ENCODE assay signal across 9 cellular contexts in genomic region chr4:88177981-88178632, GRCh38. TPM values are rescaled to one million over a fixed set of nuclear protein-coding genes. Genes with fewer than 3 reads are reported as not detected.
DNase-seq lines count a peak whose midpoint lies in the region; ATAC-seq, FAIRE-seq and TF ChIP-seq lines count a peak whose summit lies in the region.
"Had no signal": no experiment of that assay in that cellular context is flagged by ENCODE, and none has a peak within 500 bp of the region (broad histone marks: within the 10 kb centered on the region; RNA-seq: fewer than 3 reads in every experiment).

No MANE protein-coding gene starts in this region.

- peak overlapping the region; percentile 68 for H3K27ac Mint-ChIP-seq in neural crest cell (ENCODE audit: unreplicated experiment)
- H3K27ac Mint-ChIP-seq: activated B cell treated with CpG ODN at 0.5 μM for 24 hours had no signal

- TF ChIP-seq CTCF in endothelial cell of umbilical vein (IDR thresholded peaks at IDR 0.05; ENCODE audit: extremely low read depth in 1 of 2, insufficient read depth in 1 of 2, low read depth in 1 of 2, low read length in 2 of 2): no peak
- TF ChIP-seq CTCF in neural crest cell (conservative IDR thresholded peaks at IDR 0.05): no peak
- no peak for TF ChIP-seq CTCF in uterus (IDR thresholded peaks at IDR 0.05)

- BruUV-seq in endothelial cell of umbilical vein (replicated peaks; lab: Mats Ljungman, UMichigan): no TSS peak

- H3K27me3 ChIP-seq in endothelial cell of umbilical vein (ENCODE audit: control insufficient read depth in 2 of 2, insufficient read depth in 2 of 2, low read length in 2 of 2) (no peaks in the 10 kb centered on the region), uterus (no peaks in the 10 kb centered on the region)

- CTCF ChIA-PET in endothelial cell of umbilical vein (lab: Charles Lee): interaction anchor here (0.8 to 2.3 kb wide), 3 partner anchors 20 to 145 kb away, joined by 3 to 7 read pairs (median 5); no protein-coding TSS in a partner anchor

- no peaks in the 10 kb centered on the region for H3K9me1 ChIP-seq in endothelial cell of umbilical vein (replicated peaks; ENCODE audit: control insufficient read depth, extremely low read depth, insufficient read depth, low read length)

- H3K79me2 ChIP-seq in endothelial cell of umbilical vein (ENCODE audit: control insufficient read depth, insufficient read depth, low read length): no peaks in the 10 kb centered on the region

- POLR2A ChIA-PET in endothelial cell of umbilical vein (lab: Charles Lee): no interaction called here

- H2AFZ ChIP-seq in endothelial cell of umbilical vein (ENCODE audit: low read depth, low read length): peak overlapping the region; percentile 10

- H3K4me3 Mint-ChIP-seq in neural crest cell: no peak overlapping the region
- H3K4me3 Mint-ChIP-seq: activated B cell treated with CpG ODN at 0.5 μM for 24 hours had no signal

- H3K4me1 ChIP-seq in endothelial cell of umbilical vein (ENCODE audit: control insufficient read depth, extremely low read depth, insufficient read depth, low read length) (peaks cover 2% of the 10 kb centered on the region), uterus (no peaks in the 10 kb centered on the region)

- H3K4me3 ChIP-seq in endothelial cell of umbilical vein (replicated peaks in 1 of 3; ENCODE audit: insufficient read depth in 1 of 3, low read depth in 1 of 3, low read length in 3 of 3): no peak overlapping the region
- H3K4me3 ChIP-seq in uterus: no peak overlapping the region

- no peak overlapping the region for H3K9ac ChIP-seq in endothelial cell of umbilical vein (replicated peaks; ENCODE audit: extremely low read depth, insufficient read depth, low read length)

- no peak for ATAC-seq in HG02840 (IDR thresholded peaks at IDR 0.05; ENCODE audit: low FRiP score, unreplicated experiment)

- no peak overlapping the region for H3K4me2 ChIP-seq in endothelial cell of umbilical vein (ENCODE audit: insufficient read depth, low read length)

- H4K20me1 ChIP-seq in endothelial cell of umbilical vein (replicated peaks; ENCODE audit: control insufficient read depth, extremely low read depth, insufficient read depth, low read length): no peaks in the 10 kb centered on the region

- TF ChIP-seq POLR2A in endothelial cell of umbilical vein (IDR thresholded peaks at IDR 0.05; ENCODE audit: low read depth, low read length) (no peak), uterus (IDR thresholded peaks at IDR 0.05) (no peak)

- H3K9me3 Mint-ChIP-seq in neural crest cell: peaks cover 13% of the 10 kb centered on the region

- H3K27ac ChIP-seq in endothelial cell of umbilical vein (ENCODE audit: insufficient read depth, low read depth, low read length): no peak overlapping the region
- H3K27ac ChIP-seq in uterus: peak overlapping the region in 1 of 2 donors; percentile 60

- DNase-seq in GM03348 (ENCODE audit: low spot score): peak; percentile 16
- peak; percentile 87 for DNase-seq in NCI-H226
- peak; percentile 52 for DNase-seq in endothelial cell of umbilical vein (ENCODE audit: low read depth, low spot score)
- no peak for DNase-seq in neural crest cell (ENCODE audit: low read depth, low spot score)
- DNase-seq in stimulated activated naive CD4-positive, alpha-beta T cell treated with Interleukin-2 at 50 U/mL for 16 hours (lab: John Stamatoyannopoulos, UW): no peak
- DNase-seq in germinal center (ENCODE audit: low spot score): no peak
- DNase-seq in uterus: no peak
- DNase-seq: activated B cell treated with CpG ODN at 0.5 μM for 24 hours had no signal

- intact Hi-C loops in endothelial cell of umbilical vein (cut with micrococcal nuclease): loop anchor here (2.0 kb wide), 1 partner anchor 73 kb away; no protein-coding TSS in a partner anchor
- intact Hi-C loops in uterus (cut with DNase I; ENCODE audit: low total_unique reads): no loop called here

- H3K36me3 ChIP-seq in endothelial cell of umbilical vein (ENCODE audit: control insufficient read depth in 2 of 2, extremely low read depth in 1 of 2, insufficient read depth in 2 of 2, low read length in 2 of 2) (no peaks in the 10 kb centered on the region), uterus (no peaks in the 10 kb centered on the region)

- dilution Hi-C loops in endothelial cell of umbilical vein (cut with MboI; ENCODE audit: extremely low pct_ligation_motif_present, low sequenced_read_pairs): no loop called here

- peak; percentile 57 for FAIRE-seq in endothelial cell of umbilical vein (lab: Jason Lieb, UNC)

- peaks cover 10% of the 10 kb centered on the region for H3K36me3 Mint-ChIP-seq in neural crest cell (ENCODE audit: low read depth)

- no peaks in the 10 kb centered on the region for H3K27me3 Mint-ChIP-seq in neural crest cell (ENCODE audit: low read depth)

- H3K9me3 ChIP-seq in endothelial cell of umbilical vein (replicated peaks; ENCODE audit: control insufficient read depth, insufficient read depth, low read length): no peaks in the 10 kb centered on the region
- H3K9me3 ChIP-seq in uterus: no peaks in the 10 kb centered on the region

- peaks cover 17% of the 10 kb centered on the region for H3K4me1 Mint-ChIP-seq in neural crest cell
- H3K4me1 Mint-ChIP-seq: activated B cell treated with CpG ODN at 0.5 μM for 24 hours had no signal

TF ChIP-seq in endothelial cell of umbilical vein, 7 proteins besides CTCF, POLR2A, EP300 and RAD21:
- TF ChIP-seq GATA2 (IDR thresholded peaks at IDR 0.05; ENCODE audit: insufficient read depth, insufficient read length, low read depth, low read length) (no peak), MYC (IDR thresholded peaks at IDR 0.05; ENCODE audit: low read depth, low read length) (no peak), POLR2AphosphoS5 (IDR thresholded peaks at IDR 0.05; ENCODE audit: insufficient read depth, low read depth, low read length) (no peak), FOS (IDR thresholded peaks at IDR 0.05; ENCODE audit: borderline replicate concordance, insufficient read depth, low read length) (no peak), JUN (IDR thresholded peaks at IDR 0.05; ENCODE audit: borderline replicate concordance, insufficient read depth, insufficient read length, low read depth) (no peak), MAX (IDR thresholded peaks at IDR 0.05; ENCODE audit: insufficient read depth, insufficient read length) (no peak), EZH2 (IDR thresholded peaks at IDR 0.05; ENCODE audit: borderline replicate concordance, low read depth, low read length, severe bottlenecking) (no peak)

RNA-seq across cellular contexts. Expression of gene ABCG2, which starts 19.7 kb away (rescaled TPM):
- total RNA-seq in endothelial cell of umbilical vein (5.0 and 6.4 TPM in 2 replicates), neural crest cell (5.1 and 5.3 TPM in 2 replicates), uterus (10 to 100 TPM; 35.9 to 61.8 (median 50.0) TPM)
- polyA plus RNA-seq in endothelial cell of umbilical vein: 2.9 and 3.4 TPM in 2 replicates
- 1.9 and 2.4 TPM in 2 replicates for polyA plus RNA-seq in endothelial cell of umbilical vein (2011; cell fraction: cytosol; rRNA removed)
- polyA plus RNA-seq in endothelial cell of umbilical vein (2011; cell fraction: nucleus; rRNA removed): 1.9 and 2.0 TPM in 2 replicates
- 1.1 and 1.5 TPM in 2 replicates for polyA plus RNA-seq in endothelial cell of umbilical vein (2012)
- 4.6 and 5.2 TPM in 2 replicates for polyA minus RNA-seq in endothelial cell of umbilical vein
- 3.2 TPM for polyA minus RNA-seq in endothelial cell of umbilical vein (2011; cell fraction: cytosol; rRNA and poly(A)+ RNA removed)
- 2.3 and 3.4 TPM in 2 replicates for polyA minus RNA-seq in endothelial cell of umbilical vein (2011; cell fraction: nucleus; rRNA and poly(A)+ RNA removed)

Comparison
In these comparisons a context has a peak if more than half of its experiments do, and no peak if none do; other contexts are left out.
1. DNase-seq: peak in GM03348 (single experiment), NCI-H226 (single experiment) and endothelial cell of umbilical vein (single experiment); none in neural crest cell (single experiment), stimulated activated naive CD4-positive, alpha-beta T cell treated with Interleukin-2 at 50 U/mL for 16 hours (single experiment), germinal center (single experiment) and uterus (0 of 2).